ENCODE assay signal across 11 cellular contexts in genomic region chr10:89283174-89283987, GRCh38. TPM values are rescaled to one million over a fixed set of nuclear protein-coding genes. Genes with fewer than 3 reads are reported as not detected.
DNase-seq lines count a peak whose midpoint lies in the region; ATAC-seq and TF ChIP-seq lines count a peak whose summit lies in the region.
"Had no signal": no experiment of that assay in that cellular context is flagged by ENCODE, and none has a peak within 500 bp of the region (broad histone marks: within the 10 kb centered on the region; RNA-seq: fewer than 3 reads in every experiment).

No MANE protein-coding gene starts in this region.

- no peak for TF ChIP-seq POLR2A in breast epithelium (IDR thresholded peaks at IDR 0.05)

- no peak for ATAC-seq in HG02840 (IDR thresholded peaks at IDR 0.05; ENCODE audit: low FRiP score, unreplicated experiment)
- no peak for ATAC-seq in CD4-positive, alpha-beta T cell (ENCODE audit: poor library complexity)

- BruUV-seq in MCF 10A (replicated peaks; lab: Mats Ljungman, UMichigan), result no TSS peak

- H3K4me3 ChIP-seq in breast epithelium, result peak overlapping the region in 2 of 3 donors; percentile 19 to 39
- H3K4me3 ChIP-seq in duodenal mucosa (ENCODE audit: low read depth in 1 of 2, low read length in 2 of 2), result peak overlapping the region in 1 of 2 donors; percentile 5
- peak overlapping the region in 1 of 2 donors; percentile 32 for H3K4me3 ChIP-seq in muscle layer of colon (ENCODE audit: low read depth in 1 of 2, low read length in 2 of 2)
- H3K4me3 ChIP-seq: BLaER1, HAP-1 had no signal

- no peaks in the 10 kb centered on the region for H3K27me3 Mint-ChIP-seq in MCF 10A (ENCODE audit: insufficient read depth, unreplicated experiment)
- no peaks in the 10 kb centered on the region for H3K27me3 Mint-ChIP-seq in CD4-positive, alpha-beta T cell

- POLR2A ChIA-PET in MCF 10A (lab: Yijun Ruan, JAX), result interaction anchor here (0.6 to 1.9 kb wide), 4 partner anchors 8 to 266 kb away, joined by 3 to 5 read pairs (median 3); partner anchors contain the start of gene IFIT2
- POLR2A ChIA-PET in CD4-positive, alpha-beta T cell (lab: Charles Lee), result no interaction called here

- TF ChIP-seq CTCF in breast epithelium (IDR thresholded peaks at IDR 0.05) (peak in 1 of 3 donors; percentile 7), MCF 10A (IDR thresholded peaks at IDR 0.05; ENCODE audit: unreplicated experiment) (no peak)
- TF ChIP-seq CTCF in CD4-positive, alpha-beta T cell (IDR thresholded peaks at IDR 0.05), result no peak

- no peak overlapping the region for H3K27ac Mint-ChIP-seq in MCF 10A (ENCODE audit: low read depth, unreplicated experiment)
- no peak overlapping the region for H3K27ac Mint-ChIP-seq in CD4-positive, alpha-beta T cell

- H3K4me1 ChIP-seq in breast epithelium (peaks cover 7 to 17% of the 10 kb centered on the region in 2 donors), duodenal mucosa (ENCODE audit: control insufficient read depth in 1 of 2, insufficient read depth in 2 of 2, low read length in 2 of 2) (peaks cover 2 to 15% of the 10 kb centered on the region in 2 donors), muscle layer of colon (ENCODE audit: insufficient read depth, low read length) (peaks cover 30% of the 10 kb centered on the region)
- H3K4me1 ChIP-seq: BLaER1, HAP-1 had no signal

- intact Hi-C loops in breast epithelium (cut with DNase I; ENCODE audit: low total_unique reads), result no loop called here
- intact Hi-C loops in MCF 10A (cut with micrococcal nuclease), result no loop called here
- intact Hi-C loops in CD4-positive, alpha-beta T cell (cut with DNase I, micrococcal nuclease), result no loop called here

- H3K9ac ChIP-seq in duodenal mucosa (ENCODE audit: low read depth in 1 of 2, low read length in 2 of 2) (no peak overlapping the region), muscle layer of colon (ENCODE audit: low read length) (no peak overlapping the region)
- H3K9ac ChIP-seq: BLaER1 had no signal

- no peaks in the 10 kb centered on the region for H3K27me3 ChIP-seq in breast epithelium
- H3K27me3 ChIP-seq in duodenal mucosa (ENCODE audit: control insufficient read depth in 1 of 2, insufficient read depth in 2 of 2, low read length in 2 of 2), result no peaks in the 10 kb centered on the region
- H3K27me3 ChIP-seq in muscle layer of colon (ENCODE audit: control insufficient read depth in 1 of 2, insufficient read depth in 2 of 2, low read length in 2 of 2), result no peaks in the 10 kb centered on the region
- no peaks in the 10 kb centered on the region for H3K27me3 ChIP-seq in CD4-positive, alpha-beta T cell (ENCODE audit: control insufficient read depth, insufficient read depth, low read length)
- H3K27me3 ChIP-seq: BLaER1 had no signal

- H3K36me3 ChIP-seq in breast epithelium, result no peaks in the 10 kb centered on the region
- no peaks in the 10 kb centered on the region for H3K36me3 ChIP-seq in duodenal mucosa (ENCODE audit: control insufficient read depth in 1 of 2, insufficient read depth in 2 of 2, low read length in 2 of 2)
- no peaks in the 10 kb centered on the region for H3K36me3 ChIP-seq in muscle layer of colon (ENCODE audit: insufficient read depth, low read length)
- H3K36me3 ChIP-seq: BLaER1, HAP-1 had no signal

- H3K9me3 ChIP-seq in breast epithelium (no peaks in the 10 kb centered on the region), duodenal mucosa (ENCODE audit: control insufficient read depth in 1 of 2, low read length in 2 of 2) (no peaks in the 10 kb centered on the region), muscle layer of colon (ENCODE audit: low read length) (no peaks in the 10 kb centered on the region)
- H3K9me3 ChIP-seq in CD4-positive, alpha-beta T cell (ENCODE audit: control insufficient read depth, low read length), result no peaks in the 10 kb centered on the region
- H3K9me3 ChIP-seq: HAP-1 had no signal

- CTCF ChIA-PET in MCF 10A (lab: Yijun Ruan, JAX), result interaction anchor here (1.4 to 1.7 kb wide), 3 partner anchors 21 to 86 kb away, joined by 4 to 7 read pairs (median 4); no protein-coding TSS in a partner anchor
- CTCF ChIA-PET in CD4-positive, alpha-beta T cell (lab: Charles Lee), result interaction anchor here (1.7 kb wide), 1 partner anchor 10 kb away, joined by 3 read pairs; no protein-coding TSS in a partner anchor

- no peak for DNase-seq in breast epithelium (ENCODE audit: low spot score in 2 of 2)
- no peak for DNase-seq in MCF 10A (ENCODE audit: unreplicated experiment)
- DNase-seq in GF-D8 (lab: John Stamatoyannopoulos, UW), result no peak
- DNase-seq in NCI-H1436 treated with DMSO at 0.1 percent for 48 hours (lab: John Stamatoyannopoulos, UW), result no peak
- DNase-seq in CD4-positive, alpha-beta T cell, result no peak
- DNase-seq: stimulated activated CD4-positive, alpha-beta T cell treated with anti-CD3 and anti-CD28 coated beads, Interleukin-4, amount 100 ng/mL, for 1 hour had no signal

- no peaks in the 10 kb centered on the region for H3K36me3 Mint-ChIP-seq in MCF 10A (ENCODE audit: insufficient read depth, unreplicated experiment)
- no peaks in the 10 kb centered on the region for H3K36me3 Mint-ChIP-seq in CD4-positive, alpha-beta T cell (ENCODE audit: low read depth)

- H3K4me3 Mint-ChIP-seq in MCF 10A (ENCODE audit: unreplicated experiment), result no peak overlapping the region
- no peak overlapping the region for H3K4me3 Mint-ChIP-seq in CD4-positive, alpha-beta T cell

- H3K27ac ChIP-seq in breast epithelium (peak overlapping the region; percentile 48 to 89), duodenal mucosa (ENCODE audit: low read depth, low read length) (peak overlapping the region; percentile 49), muscle layer of colon (ENCODE audit: low read depth, low read length) (peak overlapping the region; percentile 4)
- no peak overlapping the region for H3K27ac ChIP-seq in CD4-positive, alpha-beta T cell (ENCODE audit: low read depth, low read length)
- H3K27ac ChIP-seq: BLaER1 had no signal

- peaks cover 41% of the 10 kb centered on the region for H3K4me1 Mint-ChIP-seq in MCF 10A (ENCODE audit: insufficient read depth, unreplicated experiment)
- no peaks in the 10 kb centered on the region for H3K4me1 Mint-ChIP-seq in CD4-positive, alpha-beta T cell (ENCODE audit: low read depth)

- no peaks in the 10 kb centered on the region for H3K9me3 Mint-ChIP-seq in MCF 10A (ENCODE audit: unreplicated experiment)
- H3K9me3 Mint-ChIP-seq in CD4-positive, alpha-beta T cell, result no peaks in the 10 kb centered on the region

RNA-seq across cellular contexts. Expression of gene IFIT2, which starts 18.5 kb away (rescaled TPM):
- 1 to 10 TPM; 2.6 to 6.6 (median 3.5) TPM for total RNA-seq in breast epithelium
- total RNA-seq in MCF 10A (2022), result 0.58 and 1.3 TPM in 2 replicates
- 10 to 100 TPM; 36.9 to 38.9 TPM for total RNA-seq in CD4-positive, alpha-beta T cell

RNA-seq across cellular contexts. Expression of gene LIPA, which starts 31.8 kb away (rescaled TPM):
- total RNA-seq in breast epithelium (10 to 100 TPM; 44.9 to 90.7 (median 67.2) TPM), MCF 10A (2022) (18.5 and 22.3 TPM in 2 replicates)
- total RNA-seq in CD4-positive, alpha-beta T cell, result 10 to 100 TPM; 15.6 to 16.4 TPM

RNA-seq across cellular contexts. Expression of gene IFIT3, which starts 44.4 kb away (rescaled TPM):
- total RNA-seq in breast epithelium, result 10 to 100 TPM in 1 of 3 donors, 1 to 10 TPM in 2; 8.2 to 10.4 (median 9.5) TPM
- total RNA-seq in MCF 10A (2022), result 1.4 and 3.6 TPM in 2 replicates
- total RNA-seq in CD4-positive, alpha-beta T cell, result 10 to 100 TPM; 11.5 to 12.8 TPM

Comparison
In these comparisons a context has a peak if more than half of its experiments do, and no peak if none do; other contexts are left out.
1. RNA of gene IFIT2, which starts 18.5 kb away (total RNA-seq): 36.9 to 38.9 TPM in CD4-positive, alpha-beta T cell; 2.6 to 6.6 TPM in breast epithelium and 0.58 to 1.3 TPM in MCF 10A; every median in the first group is over 4 times any median in the second.